ENCODE assay signal across 21 cellular contexts in genomic region chr15:39207532-39208115, GRCh38.
A peak's percentile ranks its signal among the peaks of the same experiment; 100 is the strongest.
DNase-seq lines count a peak whose midpoint lies in the region; ATAC-seq and TF ChIP-seq lines count a peak whose summit lies in the region.
"Had no signal": no experiment of that assay in that cellular context is flagged by ENCODE, and none has a peak within 500 bp of the region (broad histone marks: within the 10 kb centered on the region; RNA-seq: fewer than 3 reads in every experiment).

No MANE protein-coding gene starts in this region.

- H3K79me2 ChIP-seq in osteoblast (ENCODE audit: insufficient read depth, low read length), result no peaks in the 10 kb centered on the region

- no peaks in the 10 kb centered on the region for H3K27me3 Mint-ChIP-seq in chondrocyte (ENCODE audit: low read depth)
- H3K27me3 Mint-ChIP-seq: B cell had no signal

- peaks cover 0 to 9% of the 10 kb centered on the region in 2 experiments; a peak in 3 of 4 replicates for H3K79me1 ChIP-seq in IMR-90 (ENCODE audit: low read depth in 1 of 2, low read length in 2 of 2)

- H2AFZ ChIP-seq in IMR-90 (replicated peaks; ENCODE audit: low read length, poor library complexity) (no peak overlapping the region), osteoblast (ENCODE audit: low read length) (peak overlapping the region; percentile 13)
- H2AFZ ChIP-seq: GM23338 had no signal

- no peaks in the 10 kb centered on the region for H4K20me1 ChIP-seq in IMR-90 (ENCODE audit: insufficient read depth, low read length)
- no peaks in the 10 kb centered on the region for H4K20me1 ChIP-seq in osteoblast (ENCODE audit: insufficient read depth, low read length)
- H4K20me1 ChIP-seq: BLaER1 had no signal

- peak overlapping the region; percentile 28 to 66; a peak in 3 of 4 replicates for H4K8ac ChIP-seq in IMR-90 (ENCODE audit: low read depth in 2 of 2, low read length in 2 of 2)

- H2AK9ac ChIP-seq in IMR-90 (replicated peaks; ENCODE audit: low read depth, low read length, poor library complexity), result no peak overlapping the region

- H3K27me3 ChIP-seq in IMR-90 (ENCODE audit: control insufficient read depth, insufficient read depth, low read length) (no peaks in the 10 kb centered on the region), left lung (no peaks in the 10 kb centered on the region), osteoblast (ENCODE audit: insufficient read depth, low read length) (no peaks in the 10 kb centered on the region)
- H3K27me3 ChIP-seq: BLaER1 had no signal

- no peak overlapping the region for H3K4me3 Mint-ChIP-seq in chondrocyte (ENCODE audit: unreplicated experiment)
- H3K4me3 Mint-ChIP-seq: B cell; CD4-positive, CD25-positive, alpha-beta regulatory T cell; CD8-positive, alpha-beta T cell; GM23338; H9 had no signal

- H3K9me3 ChIP-seq in IMR-90 (ENCODE audit: control insufficient read depth, insufficient read depth, low read length), result peaks cover 4% of the 10 kb centered on the region
- H3K9me3 ChIP-seq in left lung, result peaks cover 0 to 12% of the 10 kb centered on the region in 2 donors
- peaks cover 4% of the 10 kb centered on the region for H3K9me3 ChIP-seq in osteoblast (ENCODE audit: low read depth, low read length)
- H3K9me3 ChIP-seq: BLaER1 had no signal

- H2BK15ac ChIP-seq in IMR-90 (ENCODE audit: low read depth, low read length), result peak overlapping the region; percentile 85; the same call in 2 of the 3 replicates

- H3K27ac Mint-ChIP-seq in chondrocyte (ENCODE audit: unreplicated experiment), result no peak overlapping the region
- H3K27ac Mint-ChIP-seq: B cell; CD4-positive, CD25-positive, alpha-beta regulatory T cell; CD8-positive, alpha-beta T cell; GM23338 had no signal

- H3K14ac ChIP-seq in IMR-90 (replicated peaks; ENCODE audit: low read depth, low read length), result peak overlapping the region; percentile 60; the same call in 1 of the 2 replicates

- H3K4me2 ChIP-seq in IMR-90 (ENCODE audit: low read depth, low read length) (no peak overlapping the region), osteoblast (ENCODE audit: insufficient read depth, low read length) (no peak overlapping the region)
- H3K4me2 ChIP-seq: BLaER1, GM23338 had no signal

- H3K9me3 Mint-ChIP-seq in chondrocyte (ENCODE audit: low read depth), result peaks cover 21% of the 10 kb centered on the region

- peak overlapping the region; percentile 92 for H3K18ac ChIP-seq in IMR-90 (ENCODE audit: low read depth, low read length)

- POLR2A ChIA-PET in IMR-90 (lab: Charles Lee; ENCODE audit: unreplicated experiment), result no interaction called here

- H3K27ac ChIP-seq in IMR-90 (ENCODE audit: insufficient read depth, low read length) (peak overlapping the region; percentile 68), left lung (peak overlapping the region in 1 of 2 donors; percentile 22), osteoblast (ENCODE audit: low read depth, low read length) (no peak overlapping the region)
- H3K27ac ChIP-seq: 22Rv1, BLaER1, C4-2B had no signal

- in situ Hi-C loops in IMR-90 (cut with MboI; ENCODE audit: low sequenced_read_pairs), result no loop called here

- TF ChIP-seq POLR2A in IMR-90 (IDR thresholded peaks at IDR 0.05; ENCODE audit: low read depth, low read length), result no peak

- H3K4me3 ChIP-seq in IMR-90 (ENCODE audit: insufficient read depth, low read depth, low read length), result no peak overlapping the region
- no peak overlapping the region for H3K4me3 ChIP-seq in left lung
- no peak overlapping the region for H3K4me3 ChIP-seq in osteoblast (ENCODE audit: insufficient read depth, low read length)
- H3K4me3 ChIP-seq: BLaER1, GM23338 had no signal

- peak overlapping the region; percentile 80 for H4K91ac ChIP-seq in IMR-90 (ENCODE audit: insufficient read depth, low read depth, low read length)

- dilution Hi-C loops in IMR-90 (cut with HindIII; ENCODE audit: low sequenced_read_pairs, unreplicated experiment), result no loop called here

- peak overlapping the region; percentile 96 for H2BK5ac ChIP-seq in IMR-90 (ENCODE audit: low read depth, low read length, poor library complexity, severe bottlenecking)

- H3K4me1 ChIP-seq in IMR-90 (ENCODE audit: control insufficient read depth, insufficient read depth, low read length) (peaks cover 10% of the 10 kb centered on the region), left lung (no peaks in the 10 kb centered on the region), osteoblast (ENCODE audit: insufficient read depth, low read length) (peaks cover 25% of the 10 kb centered on the region)
- H3K4me1 ChIP-seq: BLaER1 had no signal

- peak overlapping the region; percentile 68 for H2AK5ac ChIP-seq in IMR-90 (ENCODE audit: low read depth, low read length)

- H3K9ac ChIP-seq in IMR-90 (ENCODE audit: low read depth, low read length), result no peak overlapping the region
- H3K9ac ChIP-seq: BLaER1 had no signal

- H3K36me3 ChIP-seq in IMR-90 (ENCODE audit: control insufficient read depth, insufficient read depth, low read length) (no peaks in the 10 kb centered on the region), left lung (no peaks in the 10 kb centered on the region), osteoblast (ENCODE audit: insufficient read depth, low read length) (no peaks in the 10 kb centered on the region)
- H3K36me3 ChIP-seq: BLaER1 had no signal

- CTCF ChIA-PET in IMR-90 (lab: Yijun Ruan, JAX), result no interaction called here

- WGBS in IMR-90 (ENCODE audit: extremely low coverage in 2 of 2, insufficient read length in 1 of 2), 2 experiments, result no CpG with 5 or more reads among the region's 5 CpGs

- H2BK120ac ChIP-seq in IMR-90 (ENCODE audit: low read depth, low read length), result peak overlapping the region; percentile 90

- TF ChIP-seq CTCF in IMR-90 (conservative IDR thresholded peaks at IDR 0.05; ENCODE audit: low read depth, low read length) (no peak), left lung (IDR thresholded peaks at IDR 0.05) (no peak), osteoblast (IDR thresholded peaks at IDR 0.05; ENCODE audit: extremely low read depth, low read depth, low read length) (no peak), chondrocyte (IDR thresholded peaks at IDR 0.05) (no peak)

- peak; percentile 40; the same call in 1 of the 2 replicates for ATAC-seq in IMR-90 (ENCODE audit: low read depth)
- ATAC-seq in left lung, result peak; percentile 92
- no peak for ATAC-seq in HG03135 (IDR thresholded peaks at IDR 0.05; ENCODE audit: unreplicated experiment)
- ATAC-seq: CD8-positive, alpha-beta T cell; GM23338; HCT116 had no signal

- intact Hi-C loops in IMR-90 (cut with micrococcal nuclease) (no loop called here), left lung (cut with DNase I) (no loop called here)

- H3K56ac ChIP-seq in IMR-90 (ENCODE audit: extremely low read depth, insufficient read depth, low read length), result no peak overlapping the region

- peak overlapping the region; percentile 88 for H2BK20ac ChIP-seq in IMR-90 (ENCODE audit: low read depth, low read length)

- no TSS peak for BruUV-seq in IMR-90 (replicated peaks; lab: Mats Ljungman, UMichigan)

- no peaks in the 10 kb centered on the region for H3K9me1 ChIP-seq in IMR-90 (ENCODE audit: insufficient read depth, low read length)

- H3K36me3 Mint-ChIP-seq in chondrocyte (ENCODE audit: low read depth), result peaks cover 3% of the 10 kb centered on the region
- H3K36me3 Mint-ChIP-seq: CD4-positive, CD25-positive, alpha-beta regulatory T cell; CD8-positive, alpha-beta T cell had no signal

- TF ChIP-seq RAD21 in IMR-90 (IDR thresholded peaks at IDR 0.05; ENCODE audit: low read length), result no peak

- DNase-seq in DMS53 (lab: John Stamatoyannopoulos, UW) (peak; percentile 21), DMS53 treated with DMSO at 0.1 percent for 48 hours (lab: John Stamatoyannopoulos, UW; ENCODE audit: unreplicated experiment) (no peak), IMR-90 (no peak), left lung (peak; percentile 43 to 51), osteoblast (ENCODE audit: insufficient read length, low spot score, missing footprints) (no peak), activated T-cell treated with anti-CD3 and anti-CD28 coated beads for 4 hours (no peak), chondrocyte (ENCODE audit: low spot score) (no peak)
- DNase-seq: Caco-2; CD4-positive, CD25-positive, alpha-beta regulatory T cell; CD8-positive, alpha-beta T cell; DMS153; DMS79 treated with DMSO at 0.1 percent for 48 hours; GF-D8; H9 had no signal

- H3K23ac ChIP-seq in IMR-90 (ENCODE audit: low read depth, low read length), result peak overlapping the region; percentile 84; the same call in 1 of the 2 replicates

- H3K4me1 Mint-ChIP-seq in chondrocyte (ENCODE audit: low read depth), result peaks cover 13% of the 10 kb centered on the region
- H3K4me1 Mint-ChIP-seq: B cell; CD4-positive, CD25-positive, alpha-beta regulatory T cell had no signal

- H4K5ac ChIP-seq in IMR-90 (ENCODE audit: low read depth, low read length), result peak overlapping the region; percentile 85; the same call in 1 of the 2 replicates

- H3K4ac ChIP-seq in IMR-90 (ENCODE audit: low read depth, low read length), result peak overlapping the region; percentile 88

TF ChIP-seq in IMR-90, 13 proteins besides CTCF, POLR2A, EP300 and RAD21:
- TF ChIP-seq SMC3 (IDR thresholded peaks at IDR 0.05; ENCODE audit: low read depth, low read length) (no peak), ELK1 (IDR thresholded peaks at IDR 0.05; ENCODE audit: borderline replicate concordance, low read depth, low read length) (no peak), RCOR1 (IDR thresholded peaks at IDR 0.05; ENCODE audit: insufficient replicate concordance, low read length) (no peak), MAZ (IDR thresholded peaks at IDR 0.05; ENCODE audit: borderline replicate concordance, low read depth, low read length) (no peak), NFE2L2 (IDR thresholded peaks at IDR 0.05; ENCODE audit: low read depth, low read length) (no peak), CHD1 (IDR thresholded peaks at IDR 0.05; ENCODE audit: low read depth, low read length) (no peak)

Comparison
In these comparisons a context has a peak if more than half of its experiments do, and no peak if none do; other contexts are left out.
1. DNase-seq: peak in DMS53 (single experiment) and left lung (2 of 2); none in DMS53 treated with DMSO at 0.1 percent for 48 hours (single experiment), IMR-90 (single experiment), osteoblast (single experiment), activated T-cell treated with anti-CD3 and anti-CD28 coated beads for 4 hours (single experiment) and chondrocyte (single experiment).